In genomic region chr14:34449819-34450541, GRCh38 we compare ENCODE assay signal across 1 cellular context.
TF ChIP-seq lines count a peak whose summit lies in the region.

No MANE protein-coding gene starts in this region.

TF ChIP-seq in HepG2, 621 proteins besides CTCF, POLR2A, EP300 and RAD21 (continued from another document):
- no peak for TF ChIP-seq ZBTB44 (CRISPR knock-in tag; IDR thresholded peaks at IDR 0.05)
- no peak for TF ChIP-seq GZF1 (CRISPR knock-in tag; IDR thresholded peaks at IDR 0.05)
- TF ChIP-seq ZNF331 (CRISPR knock-in tag; IDR thresholded peaks at IDR 0.05), result no peak
- TF ChIP-seq PCBP2 (optimal IDR thresholded peaks at IDR 0.05; ENCODE audit: low read depth, low read length, poor library complexity, severe bottlenecking), result no peak
- no peak for TF ChIP-seq ZNF414 (CRISPR knock-in tag; IDR thresholded peaks at IDR 0.05)
- no peak for TF ChIP-seq KDM5A (IDR thresholded peaks at IDR 0.05; ENCODE audit: borderline replicate concordance, low read length)
- TF ChIP-seq TARDBP (CRISPR knock-in tag; IDR thresholded peaks at IDR 0.05), result 0 out of 2 replicates have a peak, but pooled peaks have one; percentile 14
- no peak for TF ChIP-seq NR2F6 (IDR thresholded peaks at IDR 0.05)
- TF ChIP-seq NR2F6 (CRISPR knock-in tag; IDR thresholded peaks at IDR 0.05), result no peak
- no peak for TF ChIP-seq DBP (CRISPR knock-in tag; IDR thresholded peaks at IDR 0.05; ENCODE audit: not compliant biosample characterization)
- no peak for TF ChIP-seq SNRNP70 (IDR thresholded peaks at IDR 0.05; ENCODE audit: low read depth, low read length)
- 0 out of 2 replicates have a peak, but pooled peaks have one; percentile 1 for TF ChIP-seq CREB3 (CRISPR knock-in tag; IDR thresholded peaks at IDR 0.05)
- TF ChIP-seq MXD3 (CRISPR knock-in tag; IDR thresholded peaks at IDR 0.05), result no peak
- no peak for TF ChIP-seq ETS1 (CRISPR knock-in tag; IDR thresholded peaks at IDR 0.05)
- TF ChIP-seq DRAP1 (CRISPR knock-in tag; IDR thresholded peaks at IDR 0.05), result 0 out of 2 replicates have a peak, but pooled peaks have one; percentile 1
- no peak for TF ChIP-seq ZNF605 (CRISPR knock-in tag; IDR thresholded peaks at IDR 0.05)
- no peak for TF ChIP-seq ZNF30 (CRISPR knock-in tag; IDR thresholded peaks at IDR 0.05)
- TF ChIP-seq ZNF776 (CRISPR knock-in tag; IDR thresholded peaks at IDR 0.05), result no peak
- TF ChIP-seq ASH2L (IDR thresholded peaks at IDR 0.05; ENCODE audit: insufficient read length, low read depth, low read length), result no peak
- no peak for TF ChIP-seq ZNF33B (CRISPR knock-in tag; IDR thresholded peaks at IDR 0.05)
- no peak for TF ChIP-seq DNMT1 (CRISPR knock-in tag; IDR thresholded peaks at IDR 0.05)
- TF ChIP-seq THYN1 (CRISPR knock-in tag; IDR thresholded peaks at IDR 0.05; ENCODE audit: borderline replicate concordance, low read depth), result peak; percentile 82; the same call in 1 of the 2 replicates
- no peak for TF ChIP-seq ZNF781 (CRISPR knock-in tag; IDR thresholded peaks at IDR 0.05; ENCODE audit: borderline replicate concordance, not compliant biosample characterization)
- TF ChIP-seq ARID2 (CRISPR knock-in tag; IDR thresholded peaks at IDR 0.05; ENCODE audit: borderline replicate concordance), result peak; percentile 72; the same call in 1 of the 2 replicates
- TF ChIP-seq MBNL3 (CRISPR knock-in tag; conservative IDR thresholded peaks at IDR 0.05), result 0 out of 2 replicates have a peak, but pooled peaks have one; percentile 63
- TF ChIP-seq CCDC6 (CRISPR knock-in tag; IDR thresholded peaks at IDR 0.05), result peak; percentile 49; the same call in 1 of the 2 replicates
- no peak for TF ChIP-seq ZBTB21 (CRISPR knock-in tag; IDR thresholded peaks at IDR 0.05)
- TF ChIP-seq ZBTB40 (IDR thresholded peaks at IDR 0.05), result no peak
- TF ChIP-seq ZBTB40 (CRISPR knock-in tag; IDR thresholded peaks at IDR 0.05), result no peak
- TF ChIP-seq ISL2 (CRISPR knock-in tag; IDR thresholded peaks at IDR 0.05), result no peak
- TF ChIP-seq ZBTB34 (CRISPR knock-in tag; IDR thresholded peaks at IDR 0.05), result peak; percentile 50; the same call in 1 of the 2 replicates
- TF ChIP-seq SNAPC2 (CRISPR knock-in tag; IDR thresholded peaks at IDR 0.05), result 0 out of 2 replicates have a peak, but pooled peaks have one; percentile 14
- TF ChIP-seq ZNF652 (CRISPR knock-in tag; IDR thresholded peaks at IDR 0.05; ENCODE audit: borderline replicate concordance, low read depth), result no peak
